ENCODE assay signal across 1 cellular context in the genomic region with DNA sequence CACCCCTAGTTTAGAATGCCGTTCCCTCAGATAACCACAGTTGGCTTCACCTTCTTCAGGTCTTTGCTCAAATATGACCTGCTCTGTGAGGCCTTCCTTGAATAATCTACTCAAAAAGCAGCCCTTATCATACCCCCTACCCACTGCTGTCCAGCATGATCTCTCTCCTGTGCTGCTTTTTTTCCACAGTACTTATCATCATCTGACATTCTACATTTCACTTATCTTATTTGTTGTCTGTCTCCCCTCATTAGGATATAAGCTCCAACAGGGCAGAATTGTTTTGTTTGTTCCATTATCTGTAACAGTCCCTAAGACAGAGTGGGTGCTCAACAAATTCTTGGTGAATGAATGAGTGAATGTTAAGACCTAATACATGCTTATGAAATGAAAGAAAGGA.
A peak's percentile ranks its signal among the peaks of the same experiment; 100 is the strongest.
TF ChIP-seq lines count a peak whose summit lies in the region.

No MANE protein-coding gene starts in this region.

TF ChIP-seq in K562, 482 proteins besides CTCF, POLR2A, EP300 and RAD21 (continued from another document and continues in another):
- no peak for TF ChIP-seq CHD7 (IDR thresholded peaks at IDR 0.05; ENCODE audit: low read depth, low read length)
- TF ChIP-seq ZBTB40 (IDR thresholded peaks at IDR 0.05): no peak
- TF ChIP-seq ZBTB40 (CRISPR knock-in tag; IDR thresholded peaks at IDR 0.05): no peak
- TF ChIP-seq TCF7 (IDR thresholded peaks at IDR 0.05; ENCODE audit: borderline replicate concordance): no peak
- TF ChIP-seq CBFA2T2 (conservative IDR thresholded peaks at IDR 0.05): peak; percentile 89
- TF ChIP-seq, protein P1, sequence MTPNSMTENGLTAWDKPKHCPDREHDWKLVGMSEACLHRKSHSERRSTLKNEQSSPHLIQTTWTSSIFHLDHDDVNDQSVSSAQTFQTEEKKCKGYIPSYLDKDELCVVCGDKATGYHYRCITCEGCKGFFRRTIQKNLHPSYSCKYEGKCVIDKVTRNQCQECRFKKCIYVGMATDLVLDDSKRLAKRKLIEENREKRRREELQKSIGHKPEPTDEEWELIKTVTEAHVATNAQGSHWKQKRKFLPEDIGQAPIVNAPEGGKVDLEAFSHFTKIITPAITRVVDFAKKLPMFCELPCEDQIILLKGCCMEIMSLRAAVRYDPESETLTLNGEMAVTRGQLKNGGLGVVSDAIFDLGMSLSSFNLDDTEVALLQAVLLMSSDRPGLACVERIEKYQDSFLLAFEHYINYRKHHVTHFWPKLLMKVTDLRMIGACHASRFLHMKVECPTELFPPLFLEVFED (CRISPR knock-in tag; conservative IDR thresholded peaks at IDR 0.05): no peak
- TF ChIP-seq NFIC (IDR thresholded peaks at IDR 0.05): peak; percentile 72
- TF ChIP-seq, protein P2, sequence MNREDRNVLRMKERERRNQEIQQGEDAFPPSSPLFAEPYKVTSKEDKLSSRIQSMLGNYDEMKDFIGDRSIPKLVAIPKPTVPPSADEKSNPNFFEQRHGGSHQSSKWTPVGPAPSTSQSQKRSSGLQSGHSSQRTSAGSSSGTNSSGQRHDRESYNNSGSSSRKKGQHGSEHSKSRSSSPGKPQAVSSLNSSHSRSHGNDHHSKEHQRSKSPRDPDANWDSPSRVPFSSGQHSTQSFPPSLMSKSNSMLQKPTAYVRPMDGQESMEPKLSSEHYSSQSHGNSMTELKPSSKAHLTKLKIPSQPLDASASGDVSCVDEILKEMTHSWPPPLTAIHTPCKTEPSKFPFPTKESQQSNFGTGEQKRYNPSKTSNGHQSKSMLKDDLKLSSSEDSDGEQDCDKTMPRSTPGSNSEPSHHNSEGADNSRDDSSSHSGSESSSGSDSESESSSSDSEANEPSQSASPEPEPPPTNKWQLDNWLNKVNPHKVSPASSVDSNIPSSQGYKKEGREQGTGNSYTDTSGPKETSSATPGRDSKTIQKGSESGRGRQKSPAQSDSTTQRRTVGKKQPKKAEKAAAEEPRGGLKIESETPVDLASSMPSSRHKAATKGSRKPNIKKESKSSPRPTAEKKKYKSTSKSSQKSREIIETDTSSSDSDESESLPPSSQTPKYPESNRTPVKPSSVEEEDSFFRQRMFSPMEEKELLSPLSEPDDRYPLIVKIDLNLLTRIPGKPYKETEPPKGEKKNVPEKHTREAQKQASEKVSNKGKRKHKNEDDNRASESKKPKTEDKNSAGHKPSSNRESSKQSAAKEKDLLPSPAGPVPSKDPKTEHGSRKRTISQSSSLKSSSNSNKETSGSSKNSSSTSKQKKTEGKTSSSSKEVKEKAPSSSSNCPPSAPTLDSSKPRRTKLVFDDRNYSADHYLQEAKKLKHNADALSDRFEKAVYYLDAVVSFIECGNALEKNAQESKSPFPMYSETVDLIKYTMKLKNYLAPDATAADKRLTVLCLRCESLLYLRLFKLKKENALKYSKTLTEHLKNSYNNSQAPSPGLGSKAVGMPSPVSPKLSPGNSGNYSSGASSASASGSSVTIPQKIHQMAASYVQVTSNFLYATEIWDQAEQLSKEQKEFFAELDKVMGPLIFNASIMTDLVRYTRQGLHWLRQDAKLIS (CRISPR knock-in tag; IDR thresholded peaks at IDR 0.05): no peak; the same call in 1 of the 2 replicates
- TF ChIP-seq SNRNP70 (optimal IDR thresholded peaks at IDR 0.05; ENCODE audit: low read depth, low read length): no peak
- no peak for TF ChIP-seq U2AF1 (optimal IDR thresholded peaks at IDR 0.05; ENCODE audit: low read depth, low read length)
- no peak for TF ChIP-seq BACH1 (tag; IDR thresholded peaks at IDR 0.05)
- no peak for TF ChIP-seq HEY1 (CRISPR knock-in tag; IDR thresholded peaks at IDR 0.05; ENCODE audit: borderline replicate concordance)
- TF ChIP-seq FUS (optimal IDR thresholded peaks at IDR 0.05; ENCODE audit: low read depth, low read length): no peak
- no peak for TF ChIP-seq RFX1 (IDR thresholded peaks at IDR 0.05)
- TF ChIP-seq BCOR (IDR thresholded peaks at IDR 0.05): peak; percentile 47; the same call in 1 of the 2 replicates
- no peak for TF ChIP-seq TAF15 (IDR thresholded peaks at IDR 0.05; ENCODE audit: low read depth, low read length)
- no peak for TF ChIP-seq ZBED1 (IDR thresholded peaks at IDR 0.05)
- TF ChIP-seq, protein P3, sequence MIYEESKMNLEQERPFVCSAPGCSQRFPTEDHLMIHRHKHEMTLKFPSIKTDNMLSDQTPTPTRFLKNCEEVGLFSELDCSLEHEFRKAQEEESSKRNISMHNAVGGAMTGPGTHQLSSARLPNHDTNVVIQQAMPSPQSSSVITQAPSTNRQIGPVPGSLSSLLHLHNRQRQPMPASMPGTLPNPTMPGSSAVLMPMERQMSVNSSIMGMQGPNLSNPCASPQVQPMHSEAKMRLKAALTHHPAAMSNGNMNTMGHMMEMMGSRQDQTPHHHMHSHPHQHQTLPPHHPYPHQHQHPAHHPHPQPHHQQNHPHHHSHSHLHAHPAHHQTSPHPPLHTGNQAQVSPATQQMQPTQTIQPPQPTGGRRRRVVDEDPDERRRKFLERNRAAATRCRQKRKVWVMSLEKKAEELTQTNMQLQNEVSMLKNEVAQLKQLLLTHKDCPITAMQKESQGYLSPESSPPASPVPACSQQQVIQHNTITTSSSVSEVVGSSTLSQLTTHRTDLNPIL (CRISPR knock-in tag; IDR thresholded peaks at IDR 0.05): no peak
- TF ChIP-seq TCF15 (CRISPR knock-in tag; IDR thresholded peaks at IDR 0.05): no peak
- TF ChIP-seq NFXL1 (CRISPR knock-in tag; IDR thresholded peaks at IDR 0.05): no peak
- TF ChIP-seq HDAC2 (IDR thresholded peaks at IDR 0.05): 0 out of 2 replicates have a peak, but pooled peaks have one; percentile 65
